ENCODE assay signal across 28 cellular contexts in the genomic region with DNA sequence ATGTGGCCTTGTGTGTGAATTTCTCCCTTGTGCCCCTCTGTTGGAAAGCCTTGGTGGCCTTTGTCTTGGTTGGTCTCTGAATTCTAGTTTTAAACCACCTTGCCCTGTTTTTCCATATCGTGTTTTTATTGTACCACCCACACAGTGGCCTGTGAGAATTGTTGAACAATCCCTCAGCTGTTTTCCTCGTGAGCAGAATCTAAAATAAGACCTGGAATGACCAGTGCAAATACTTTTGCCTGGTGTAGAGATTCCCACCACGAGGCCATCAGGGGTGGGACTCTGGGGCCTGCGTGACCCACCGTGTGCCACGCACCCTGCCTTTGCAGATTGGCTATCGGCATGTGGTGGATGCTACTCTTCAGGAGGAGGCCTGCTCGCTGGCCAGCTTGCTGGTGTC. TPM values are rescaled to one million over a fixed set of nuclear protein-coding genes. Genes with fewer than 3 reads are reported as not detected.
A peak's percentile ranks its signal among the peaks of the same experiment; 100 is the strongest.
DNase-seq lines count a peak whose midpoint lies in the region; ATAC-seq and TF ChIP-seq lines count a peak whose summit lies in the region.
"Had no signal": no experiment of that assay in that cellular context is flagged by ENCODE, and none has a peak within 500 bp of the region (broad histone marks: within the 10 kb centered on the region; RNA-seq: fewer than 3 reads in every experiment).

No MANE protein-coding gene starts in this region.

- H3K4me3 ChIP-seq in left ventricle myocardium inferior (no peak overlapping the region), PC-3 (ENCODE audit: low read length) (no peak overlapping the region)
- H3K4me3 ChIP-seq: BLaER1, cardiac muscle cell, colonic mucosa, suprapubic skin had no signal

- no peak overlapping the region for H3K4me3 Mint-ChIP-seq in activated T-helper 1 cell treated with anti-CD3 and anti-CD28 coated beads, Interleukin-12 subunit alpha, Interleukin-12 subunit beta, Interleukin-2, Interleukin-4 antibody, amounts not matched to agents 30 ng/mL and 10 ng/mL and 1 ng/mL, durations not matched to agents 14 hours and 24 hours and 36 hours
- peak overlapping the region in 7 of 10 donors; percentile 7 to 77 (median 59) for H3K4me3 Mint-ChIP-seq in naive thymus-derived CD8-positive, alpha-beta T cell
- no peak overlapping the region for H3K4me3 Mint-ChIP-seq in stimulated activated effector memory CD8-positive, alpha-beta T cell treated with anti-CD3 and anti-CD28 coated beads, Interleukin-12 subunit alpha, Interleukin-12 subunit beta, amount 100 ng/mL, for 72 hours
- H3K4me3 Mint-ChIP-seq: H9 had no signal

- no peak overlapping the region for H3K4me2 ChIP-seq in PC-3 (ENCODE audit: low read length)
- H3K4me2 ChIP-seq: BLaER1 had no signal

- H2AFZ ChIP-seq in PC-3 (ENCODE audit: low read length): no peak overlapping the region

- BruUV-seq in PC-3 (replicated peaks; lab: Mats Ljungman, UMichigan): no TSS peak

- H3K27ac Mint-ChIP-seq in activated T-helper 1 cell treated with anti-CD3 and anti-CD28 coated beads, Interleukin-12 subunit alpha, Interleukin-12 subunit beta, Interleukin-2, Interleukin-4 antibody, amounts not matched to agents 30 ng/mL and 10 ng/mL and 1 ng/mL, durations not matched to agents 14 hours and 24 hours and 36 hours: peak overlapping the region; percentile 62
- peak overlapping the region in 8 of 10 donors; percentile 25 to 92 (median 62) for H3K27ac Mint-ChIP-seq in naive thymus-derived CD8-positive, alpha-beta T cell
- peak overlapping the region; percentile 26 for H3K27ac Mint-ChIP-seq in stimulated activated effector memory CD8-positive, alpha-beta T cell treated with anti-CD3 and anti-CD28 coated beads, Interleukin-12 subunit alpha, Interleukin-12 subunit beta, amount 100 ng/mL, for 72 hours

- H3K36me3 Mint-ChIP-seq in activated T-helper 1 cell treated with anti-CD3 and anti-CD28 coated beads, Interleukin-12 subunit alpha, Interleukin-12 subunit beta, Interleukin-2, Interleukin-4 antibody, amounts not matched to agents 30 ng/mL and 10 ng/mL and 1 ng/mL, durations not matched to agents 14 hours and 24 hours and 36 hours (ENCODE audit: low read depth): peaks cover 53% of the 10 kb centered on the region
- H3K36me3 Mint-ChIP-seq in naive thymus-derived CD8-positive, alpha-beta T cell: peaks cover 6 to 68% (median 31%) of the 10 kb centered on the region in 3 donors
- H3K36me3 Mint-ChIP-seq in stimulated activated effector memory CD8-positive, alpha-beta T cell treated with anti-CD3 and anti-CD28 coated beads, Interleukin-12 subunit alpha, Interleukin-12 subunit beta, amount 100 ng/mL, for 72 hours: peaks cover 88% of the 10 kb centered on the region

- DNase-seq in left ventricle myocardium inferior (no peak), left cardiac atrium (no peak), PC-3 (no peak), NCI-H187 (lab: John Stamatoyannopoulos, UW) (no peak)
- DNase-seq in activated T-helper 1 cell treated with anti-CD3 and anti-CD28 coated beads, Interleukin-12 subunit alpha, Interleukin-12 subunit beta, Interleukin-2, Interleukin-4 antibody, amounts not matched to agents 30 ng/mL and 10 ng/mL and 1 ng/mL, durations not matched to agents 14 hours and 24 hours and 36 hours (ENCODE audit: low spot score): no peak
- no peak for DNase-seq in naive thymus-derived CD8-positive, alpha-beta T cell
- DNase-seq in stimulated activated effector memory CD8-positive, alpha-beta T cell treated with anti-CD3 and anti-CD28 coated beads, Interleukin-12 subunit alpha, Interleukin-12 subunit beta, amount 100 ng/mL, for 72 hours (ENCODE audit: low spot score in 2 of 2): no peak
- DNase-seq in activated CD4-positive, CD25-positive, alpha-beta regulatory T cell (lab: John Stamatoyannopoulos, UW): no peak
- DNase-seq: Caco-2; colonic mucosa; DMS79 treated with DMSO at 0.1 percent for 48 hours; effector CD4-positive, alpha-beta T cell; GDM1; H9; KBM-7; mesenchymal stem cell; NCI-H1092 treated with DMSO at 0.1 percent for 48 hours; NCI-H187 treated with DMSO at 0.1 percent for 48 hours; NCI-H2171; NCI-H510A; stimulated activated CD4-positive, alpha-beta T cell treated with anti-CD3 and anti-CD28 coated beads, Interleukin-15, amount 100 ng/mL, for 24 hours; stimulated activated CD4-positive, alpha-beta T cell treated with anti-CD3 and anti-CD28 coated beads, Interleukin-4, amount 100 ng/mL, for 4 hours had no signal

- no peak for TF ChIP-seq CTCF in left ventricle myocardium inferior (IDR thresholded peaks at IDR 0.05; ENCODE audit: borderline replicate concordance)
- TF ChIP-seq CTCF in PC-3 (conservative IDR thresholded peaks at IDR 0.05; ENCODE audit: low read depth, low read length): no peak

- peaks cover 4% of the 10 kb centered on the region for H3K9me3 Mint-ChIP-seq in activated T-helper 1 cell treated with anti-CD3 and anti-CD28 coated beads, Interleukin-12 subunit alpha, Interleukin-12 subunit beta, Interleukin-2, Interleukin-4 antibody, amounts not matched to agents 30 ng/mL and 10 ng/mL and 1 ng/mL, durations not matched to agents 14 hours and 24 hours and 36 hours
- peaks cover 0 to 9% (median 2%) of the 10 kb centered on the region in 9 donors for H3K9me3 Mint-ChIP-seq in naive thymus-derived CD8-positive, alpha-beta T cell
- no peaks in the 10 kb centered on the region for H3K9me3 Mint-ChIP-seq in stimulated activated effector memory CD8-positive, alpha-beta T cell treated with anti-CD3 and anti-CD28 coated beads, Interleukin-12 subunit alpha, Interleukin-12 subunit beta, amount 100 ng/mL, for 72 hours

- no peak overlapping the region for H3K9ac ChIP-seq in PC-3 (ENCODE audit: low read length)
- H3K9ac ChIP-seq: BLaER1 had no signal

- H3K36me3 ChIP-seq in left ventricle myocardium inferior (peaks cover 33% of the 10 kb centered on the region), PC-3 (ENCODE audit: low read depth, low read length) (peaks cover 51% of the 10 kb centered on the region)
- H3K36me3 ChIP-seq: colonic mucosa had no signal

- H3F3A ChIP-seq in PC-3 (ENCODE audit: low read length, unreplicated experiment): no peaks in the 10 kb centered on the region

- POLR2A ChIA-PET in naive thymus-derived CD8-positive, alpha-beta T cell (lab: Charles Lee): interaction anchor here (0.6 to 1.4 kb wide), 2 partner anchors 30 to 203 kb away, joined by 3 to 5 read pairs; no protein-coding TSS in a partner anchor
- POLR2A ChIA-PET in PC-3 (lab: Charles Lee; ENCODE audit: unreplicated experiment): no interaction called here

- H3K27ac ChIP-seq in left ventricle myocardium inferior (replicated peaks): peak overlapping the region; percentile 21
- no peak overlapping the region for H3K27ac ChIP-seq in PC-3 (ENCODE audit: low read length)
- H3K27ac ChIP-seq: BLaER1, cardiac muscle cell, colonic mucosa, suprapubic skin had no signal

- CTCF ChIA-PET in PC-3 (lab: Charles Lee): no interaction called here

- H3K4me1 Mint-ChIP-seq in activated T-helper 1 cell treated with anti-CD3 and anti-CD28 coated beads, Interleukin-12 subunit alpha, Interleukin-12 subunit beta, Interleukin-2, Interleukin-4 antibody, amounts not matched to agents 30 ng/mL and 10 ng/mL and 1 ng/mL, durations not matched to agents 14 hours and 24 hours and 36 hours (ENCODE audit: low read depth): peaks cover 17% of the 10 kb centered on the region
- peaks cover 19 to 44% (median 37%) of the 10 kb centered on the region in 4 donors for H3K4me1 Mint-ChIP-seq in naive thymus-derived CD8-positive, alpha-beta T cell
- H3K4me1 Mint-ChIP-seq in stimulated activated effector memory CD8-positive, alpha-beta T cell treated with anti-CD3 and anti-CD28 coated beads, Interleukin-12 subunit alpha, Interleukin-12 subunit beta, amount 100 ng/mL, for 72 hours: peaks cover 18% of the 10 kb centered on the region
- H3K4me1 Mint-ChIP-seq: H9 had no signal

- H3K27me3 ChIP-seq in left ventricle myocardium inferior (ENCODE audit: low read depth) (no peaks in the 10 kb centered on the region), PC-3 (ENCODE audit: low read length) (no peaks in the 10 kb centered on the region)
- H3K27me3 ChIP-seq: BLaER1, cardiac muscle cell, colonic mucosa, suprapubic skin had no signal

- H3K9me2 ChIP-seq in PC-3 (replicated peaks; ENCODE audit: low read length): no peaks in the 10 kb centered on the region

- peaks cover 8% of the 10 kb centered on the region for H3K9me3 ChIP-seq in left ventricle myocardium inferior (replicated peaks)
- H3K9me3 ChIP-seq in PC-3 (ENCODE audit: low read length): no peaks in the 10 kb centered on the region
- H3K9me3 ChIP-seq: Caco-2, colonic mucosa, suprapubic skin had no signal

- H4K20me1 ChIP-seq in PC-3 (ENCODE audit: low read length): no peaks in the 10 kb centered on the region
- H4K20me1 ChIP-seq: BLaER1 had no signal

- H3K4me1 ChIP-seq in left ventricle myocardium inferior: peaks cover 67% of the 10 kb centered on the region
- no peaks in the 10 kb centered on the region for H3K4me1 ChIP-seq in PC-3 (ENCODE audit: insufficient read depth, low read length)
- H3K4me1 ChIP-seq: Caco-2, colonic mucosa had no signal

- H3K79me2 ChIP-seq in PC-3 (ENCODE audit: low read length): no peaks in the 10 kb centered on the region

- ATAC-seq in left cardiac atrium: no peak
- no peak for ATAC-seq in naive thymus-derived CD8-positive, alpha-beta T cell
- ATAC-seq in stimulated activated effector memory CD8-positive, alpha-beta T cell treated with anti-CD3 and anti-CD28 coated beads, Interleukin-12 subunit alpha, Interleukin-12 subunit beta, amount 100 ng/mL, for 72 hours: no peak
- no peak for ATAC-seq in PC-3
- ATAC-seq: activated naive CD4-positive, alpha-beta T cell treated with anti-CD3 and anti-CD28 coated beads, Interleukin-2, amount 50 U/mL, for 72 hours had no signal

- H3K27me3 Mint-ChIP-seq in activated T-helper 1 cell treated with anti-CD3 and anti-CD28 coated beads, Interleukin-12 subunit alpha, Interleukin-12 subunit beta, Interleukin-2, Interleukin-4 antibody, amounts not matched to agents 30 ng/mL and 10 ng/mL and 1 ng/mL, durations not matched to agents 14 hours and 24 hours and 36 hours (ENCODE audit: insufficient read depth): no peaks in the 10 kb centered on the region
- H3K27me3 Mint-ChIP-seq in naive thymus-derived CD8-positive, alpha-beta T cell: no peaks in the 10 kb centered on the region

- intact Hi-C loops in left ventricle myocardium inferior (cut with micrococcal nuclease): no loop called here
- intact Hi-C loops in left cardiac atrium (cut with DNase I): no loop called here
- intact Hi-C loops in activated T-helper 1 cell treated with anti-CD3 and anti-CD28 coated beads, Interleukin-12 subunit alpha, Interleukin-12 subunit beta, Interleukin-2, Interleukin-4 antibody, amounts not matched to agents 30 ng/mL and 10 ng/mL and 1 ng/mL, durations not matched to agents 14 hours and 24 hours and 36 hours (cut with micrococcal nuclease): no loop called here
- intact Hi-C loops in PC-3 (cut with micrococcal nuclease): no loop called here

RNA-seq across cellular contexts. Expression of a gene that starts 19.0 kb away (rescaled TPM):
- 80.8 TPM for total RNA-seq in left ventricle myocardium inferior
- 100 to 1,000 TPM; 107 to 132 TPM for total RNA-seq in left cardiac atrium
- not detected in 2 replicates for total RNA-seq in activated T-helper 1 cell treated with anti-CD3 and anti-CD28 coated beads, Interleukin-12 subunit alpha, Interleukin-12 subunit beta, Interleukin-2, Interleukin-4 antibody, amounts not matched to agents 30 ng/mL and 10 ng/mL and 1 ng/mL, durations not matched to agents 14 hours and 24 hours and 36 hours
- 1 to 10 TPM; 1.2 to 1.4 TPM for total RNA-seq in naive thymus-derived CD8-positive, alpha-beta T cell
- polyA plus RNA-seq in naive thymus-derived CD8-positive, alpha-beta T cell: not detected
- 1.8 TPM in 1 of 2 replicates, not detected in the other for total RNA-seq in PC-3 (2014; rRNA removed)
- total RNA-seq: activated naive CD4-positive, alpha-beta T cell treated with anti-CD3 and anti-CD28 coated beads, Interleukin-2, amount 50 U/mL, for 72 hours; H9; M059J; SK-MEL-5 had no signal

RNA-seq across cellular contexts. Expression of a gene that starts 31.0 kb away (rescaled TPM):
- total RNA-seq in left ventricle myocardium inferior (27.2 TPM), left cardiac atrium (10 to 100 TPM; 21.0 to 32.1 TPM), PC-3 (2014; rRNA removed) (79.8 and 81.5 TPM in 2 replicates)
- 93.6 and 94.4 TPM in 2 replicates for total RNA-seq in activated T-helper 1 cell treated with anti-CD3 and anti-CD28 coated beads, Interleukin-12 subunit alpha, Interleukin-12 subunit beta, Interleukin-2, Interleukin-4 antibody, amounts not matched to agents 30 ng/mL and 10 ng/mL and 1 ng/mL, durations not matched to agents 14 hours and 24 hours and 36 hours
- 10 to 100 TPM; 46.7 to 55.4 TPM for total RNA-seq in naive thymus-derived CD8-positive, alpha-beta T cell
- polyA plus RNA-seq in naive thymus-derived CD8-positive, alpha-beta T cell: 10 to 100 TPM; 46.0 to 55.5 (median 49.1) TPM

RNA-seq across cellular contexts. Expression of a gene that starts 31.1 kb away (rescaled TPM):
- total RNA-seq in left ventricle myocardium inferior (40.2 TPM), left cardiac atrium (10 to 100 TPM; 42.7 to 45.5 TPM), PC-3 (2014; rRNA removed) (122 and 153 TPM in 2 replicates)
- 46.6 and 47.5 TPM in 2 replicates for total RNA-seq in activated T-helper 1 cell treated with anti-CD3 and anti-CD28 coated beads, Interleukin-12 subunit alpha, Interleukin-12 subunit beta, Interleukin-2, Interleukin-4 antibody, amounts not matched to agents 30 ng/mL and 10 ng/mL and 1 ng/mL, durations not matched to agents 14 hours and 24 hours and 36 hours
- total RNA-seq in naive thymus-derived CD8-positive, alpha-beta T cell: 10 to 100 TPM; 46.6 to 48.4 TPM
- 10 to 100 TPM; 28.0 to 35.7 (median 33.0) TPM for polyA plus RNA-seq in naive thymus-derived CD8-positive, alpha-beta T cell

Comparison
In these comparisons a context has a peak if more than half of its experiments do, and no peak if none do; other contexts are left out.
1. H3K4me3 Mint-ChIP-seq: peak in naive thymus-derived CD8-positive, alpha-beta T cell (7 of 10); none in activated T-helper 1 cell treated with anti-CD3 and anti-CD28 coated beads, Interleukin-12 subunit alpha, Interleukin-12 subunit beta, Interleukin-2, Interleukin-4 antibody, amounts not matched to agents 30 ng/mL and 10 ng/mL and 1 ng/mL, durations not matched to agents 14 hours and 24 hours and 36 hours (single experiment) and stimulated activated effector memory CD8-positive, alpha-beta T cell treated with anti-CD3 and anti-CD28 coated beads, Interleukin-12 subunit alpha, Interleukin-12 subunit beta, amount 100 ng/mL, for 72 hours (single experiment).
2. RNA of a gene that starts 19.0 kb away (total RNA-seq): 107 to 132 TPM in left cardiac atrium and 80.8 TPM in left ventricle myocardium inferior (single experiment); 1.8 TPM in PC-3, 1.2 to 1.4 TPM in naive thymus-derived CD8-positive, alpha-beta T cell and not detected in activated T-helper 1 cell treated with anti-CD3 and anti-CD28 coated beads, Interleukin-12 subunit alpha, Interleukin-12 subunit beta, Interleukin-2, Interleukin-4 antibody, amounts not matched to agents 30 ng/mL and 10 ng/mL and 1 ng/mL, durations not matched to agents 14 hours and 24 hours and 36 hours; every median in the first group is over 10 times any median in the second.
3. Peak in every context shown above with its lines, with median percentiles within 50 percentile points of each other: H3K27ac Mint-ChIP-seq.